ENCODE assay signal across 23 cellular contexts in the genomic region with DNA sequence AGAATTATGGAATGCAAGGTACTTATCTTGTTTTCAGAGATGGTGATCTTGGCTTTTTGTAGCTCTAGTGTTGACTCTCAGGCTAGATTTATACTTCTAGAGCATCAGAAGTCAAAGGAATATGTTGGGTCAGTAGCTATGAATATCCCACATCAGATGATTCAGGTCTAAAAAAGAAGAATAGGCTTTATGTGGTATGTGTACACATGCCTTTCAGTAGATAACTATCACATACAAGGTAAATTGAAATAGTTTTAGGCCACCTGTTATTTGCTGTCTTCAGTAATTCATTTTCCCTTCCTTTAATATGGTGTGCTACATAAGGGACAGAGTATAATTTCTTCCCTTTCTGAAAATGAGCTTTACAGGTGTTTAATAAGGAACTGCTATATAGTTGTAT.
DNase-seq lines count a peak whose midpoint lies in the region; ATAC-seq, FAIRE-seq and TF ChIP-seq lines count a peak whose summit lies in the region.
"Had no signal": no experiment of that assay in that cellular context is flagged by ENCODE, and none has a peak within 500 bp of the region (broad histone marks: within the 10 kb centered on the region; RNA-seq: fewer than 3 reads in every experiment).

No MANE protein-coding gene starts in this region.

- TF ChIP-seq POLR2A in GM12892 (IDR thresholded peaks at IDR 0.05; ENCODE audit: low read depth, low read length) (no peak), spleen (IDR thresholded peaks at IDR 0.05) (no peak)

- H3K27me3 ChIP-seq in endodermal cell (ENCODE audit: control insufficient read depth, insufficient read depth, low read length, poor library complexity, severe bottlenecking) (no peaks in the 10 kb centered on the region), spleen (replicated peaks in 1 of 7) (no peaks in the 10 kb centered on the region)

- intact Hi-C loops in spleen (cut with DNase I; ENCODE audit: low total_unique reads): no loop called here

- H3K36me3 Mint-ChIP-seq in endodermal cell (ENCODE audit: low read depth) (peaks cover 16% of the 10 kb centered on the region), nephron (ENCODE audit: low read depth) (peaks cover 11% of the 10 kb centered on the region)
- no peaks in the 10 kb centered on the region for H3K36me3 Mint-ChIP-seq in natural killer cell treated with Interleukin-12 subunit alpha and Interleukin-12 subunit beta and Interleukin-15 and Interleukin-18, amount 100 ng/mL, for 72 hours

- DNase-seq in GM12892 (ENCODE audit: insufficient read length): no peak
- peak; percentile 11 for DNase-seq in NCI-H146 treated with DMSO at 0.1 percent for 48 hours (lab: John Stamatoyannopoulos, UW; ENCODE audit: unreplicated experiment)
- no peak for DNase-seq in endodermal cell
- DNase-seq in activated CD4-positive, alpha-beta T cell treated with anti-CD3 and anti-CD28 coated beads for 1 hour: no peak
- DNase-seq in natural killer cell treated with Interleukin-12 subunit alpha and Interleukin-12 subunit beta and Interleukin-15 and Interleukin-18, amount 100 ng/mL, for 72 hours (ENCODE audit: low spot score): no peak
- no peak for DNase-seq in spleen
- no peak for DNase-seq in stimulated activated CD4-positive, alpha-beta T cell treated with anti-CD3 and anti-CD28 coated beads, Interleukin-2, amount 100 ng/mL, for 48 hours
- DNase-seq: 8988T; ACHN; C1 segment of cervical spinal cord; Calu3; CD4-positive, alpha-beta memory T cell; COR-L47; DMS53; DMS79 treated with DMSO at 0.1 percent for 48 hours; GF-D8; H9; HFFc6 had no signal

- TF ChIP-seq CTCF in endodermal cell (conservative IDR thresholded peaks at IDR 0.05): no peak
- TF ChIP-seq CTCF in nephron (IDR thresholded peaks at IDR 0.05; ENCODE audit: unreplicated experiment in 3 of 3): no peak
- TF ChIP-seq CTCF in spleen (IDR thresholded peaks at IDR 0.05 in 8 of 11, conservative IDR thresholded peaks at IDR 0.05 in 3 of 11): no peak

- H3K9me3 ChIP-seq in endodermal cell (ENCODE audit: control insufficient read depth, low read length): no peaks in the 10 kb centered on the region
- no peaks in the 10 kb centered on the region for H3K9me3 ChIP-seq in spleen
- H3K9me3 ChIP-seq: A549 had no signal

- peak; percentile 17 for FAIRE-seq in GM12892 (lab: Jason Lieb, UNC)
- FAIRE-seq: A549, GM19239 had no signal

- ATAC-seq in natural killer cell treated with Interleukin-12 subunit alpha and Interleukin-12 subunit beta and Interleukin-15 and Interleukin-18, amount 100 ng/mL, for 72 hours: no peak
- ATAC-seq: A549, GM23338, HCT116 had no signal

- H3K9ac ChIP-seq in endodermal cell (ENCODE audit: extremely low read depth, low read length, poor library complexity, severe bottlenecking): no peak overlapping the region

- no peaks in the 10 kb centered on the region for H3K27me3 Mint-ChIP-seq in endodermal cell (ENCODE audit: insufficient read depth)
- H3K27me3 Mint-ChIP-seq in nephron (ENCODE audit: low read depth): no peaks in the 10 kb centered on the region
- H3K27me3 Mint-ChIP-seq in natural killer cell treated with Interleukin-12 subunit alpha and Interleukin-12 subunit beta and Interleukin-15 and Interleukin-18, amount 100 ng/mL, for 72 hours: no peaks in the 10 kb centered on the region
- H3K27me3 Mint-ChIP-seq: CD4-positive, alpha-beta memory T cell had no signal

- peaks cover 34% of the 10 kb centered on the region for H3K4me1 Mint-ChIP-seq in endodermal cell
- H3K4me1 Mint-ChIP-seq in nephron: peaks cover 49% of the 10 kb centered on the region
- H3K4me1 Mint-ChIP-seq in natural killer cell treated with Interleukin-12 subunit alpha and Interleukin-12 subunit beta and Interleukin-15 and Interleukin-18, amount 100 ng/mL, for 72 hours (ENCODE audit: low read depth in 2 of 2): no peaks in the 10 kb centered on the region
- H3K4me1 Mint-ChIP-seq: CD4-positive, alpha-beta memory T cell had no signal

- H3K4me1 ChIP-seq in endodermal cell (ENCODE audit: control insufficient read depth, insufficient read depth, low read length) (peaks cover 7% of the 10 kb centered on the region), spleen (no peaks in the 10 kb centered on the region)
- H3K4me1 ChIP-seq: A549 had no signal

- H3K36me3 ChIP-seq in endodermal cell (ENCODE audit: control insufficient read depth, insufficient read depth, low read length) (peaks cover 24% of the 10 kb centered on the region), spleen (peaks cover 0 to 18% (median 0%) of the 10 kb centered on the region in 6 donors)

- no peaks in the 10 kb centered on the region for H3K9me3 Mint-ChIP-seq in endodermal cell
- no peaks in the 10 kb centered on the region for H3K9me3 Mint-ChIP-seq in nephron
- H3K9me3 Mint-ChIP-seq in natural killer cell treated with Interleukin-12 subunit alpha and Interleukin-12 subunit beta and Interleukin-15 and Interleukin-18, amount 100 ng/mL, for 72 hours: no peaks in the 10 kb centered on the region
- H3K9me3 Mint-ChIP-seq: CD4-positive, alpha-beta memory T cell; GM23338; HFFc6 had no signal

- no peak overlapping the region for H3K27ac ChIP-seq in endodermal cell (ENCODE audit: low read depth, low read length)
- no peak overlapping the region for H3K27ac ChIP-seq in spleen
- H3K27ac ChIP-seq: A549 had no signal

- H3K27ac Mint-ChIP-seq in endodermal cell (peak overlapping the region; percentile 63), nephron (peak overlapping the region in 2 of 3 experiments; percentile 29 to 30)
- no peak overlapping the region for H3K27ac Mint-ChIP-seq in natural killer cell treated with Interleukin-12 subunit alpha and Interleukin-12 subunit beta and Interleukin-15 and Interleukin-18, amount 100 ng/mL, for 72 hours
- H3K27ac Mint-ChIP-seq: CD4-positive, alpha-beta memory T cell; H9; HFFc6 had no signal

- H3K4me3 ChIP-seq in endodermal cell (ENCODE audit: low read length) (peak overlapping the region; percentile 36), spleen (no peak overlapping the region)
- H3K4me3 ChIP-seq: A549, GM23338 had no signal

- H3K4me3 Mint-ChIP-seq in endodermal cell (no peak overlapping the region), nephron (no peak overlapping the region)
- no peak overlapping the region for H3K4me3 Mint-ChIP-seq in natural killer cell treated with Interleukin-12 subunit alpha and Interleukin-12 subunit beta and Interleukin-15 and Interleukin-18, amount 100 ng/mL, for 72 hours
- H3K4me3 Mint-ChIP-seq: CD4-positive, alpha-beta memory T cell; GM23338; H9; HFFc6 had no signal

Comparison
In these comparisons a context has a peak if more than half of its experiments do, and no peak if none do; other contexts are left out.
1. H3K27ac Mint-ChIP-seq: peak in endodermal cell (single experiment) and nephron (2 of 3); none in natural killer cell treated with Interleukin-12 subunit alpha and Interleukin-12 subunit beta and Interleukin-15 and Interleukin-18, amount 100 ng/mL, for 72 hours (0 of 2).